20 cellular contexts compared by ENCODE assay signal in the genomic region with DNA sequence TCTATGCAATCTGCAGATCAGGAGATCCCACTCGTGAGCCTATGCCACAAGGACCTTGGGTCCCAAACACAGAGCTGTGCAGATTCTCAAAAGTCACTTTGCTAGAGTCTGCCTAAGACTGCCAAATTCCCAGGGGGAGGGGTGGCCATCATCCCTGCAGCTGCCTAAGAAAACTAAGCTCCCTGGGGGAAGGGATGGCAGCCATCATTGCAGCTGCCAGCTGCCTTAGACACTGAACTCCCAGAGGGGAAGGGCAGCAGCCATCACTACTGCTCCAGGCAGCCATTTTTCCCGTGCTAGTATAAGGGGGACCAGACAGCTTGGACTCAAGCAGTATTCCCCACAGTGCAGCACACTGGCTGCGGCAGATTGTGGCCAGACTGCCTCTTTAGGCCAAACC.
"Had no signal": no experiment of that assay in that cellular context is flagged by ENCODE, and none has a peak within 500 bp of the region (broad histone marks: within the 10 kb centered on the region; RNA-seq: fewer than 3 reads in every experiment).

No MANE protein-coding gene starts in this region.

- H3K27me3 Mint-ChIP-seq: T-cell had no signal

- H3K4me1 Mint-ChIP-seq: IgD-negative memory B cell, T-cell had no signal

- H3K4me3 Mint-ChIP-seq: IgD-negative memory B cell; T-cell; T-helper 1 cell treated with Interleukin-12 subunit alpha and Interleukin-12 subunit beta and Interleukin-4 antibody, amounts not matched to agents 30 μg/mL and 1 μg/mL, for 36 hours had no signal

- DNase-seq: Kasumi-1, MM.1S, NCI-H1092 treated with DMSO at 0.1 percent for 48 hours, NCI-H1436, NCI-H1694, NCI-H187 treated with DMSO at 0.1 percent for 48 hours, NCI-H2029 treated with DMSO at 0.1 percent for 48 hours, NCI-H345, NCI-H446 treated with DMSO at 0.1 percent for 48 hours, NCI-H510A treated with DMSO at 0.1 percent for 48 hours, NCI-H526, Right ventricle myocardium superior, RPMI8226, SIG-M5, SK-N-SH, SW 1271, T-cell had no signal

- H3K27ac Mint-ChIP-seq: T-cell; T-helper 1 cell treated with Interleukin-12 subunit alpha and Interleukin-12 subunit beta and Interleukin-4 antibody, amounts not matched to agents 30 μg/mL and 1 μg/mL, for 36 hours had no signal

- H3K9me3 ChIP-seq: SK-N-SH had no signal

- ATAC-seq: K562, T-cell had no signal

- H3K4me3 ChIP-seq: K562 had no signal

- H3K36me3 Mint-ChIP-seq: IgD-negative memory B cell, T-cell had no signal
